7 cellular contexts compared by ENCODE assay signal in the genomic region with DNA sequence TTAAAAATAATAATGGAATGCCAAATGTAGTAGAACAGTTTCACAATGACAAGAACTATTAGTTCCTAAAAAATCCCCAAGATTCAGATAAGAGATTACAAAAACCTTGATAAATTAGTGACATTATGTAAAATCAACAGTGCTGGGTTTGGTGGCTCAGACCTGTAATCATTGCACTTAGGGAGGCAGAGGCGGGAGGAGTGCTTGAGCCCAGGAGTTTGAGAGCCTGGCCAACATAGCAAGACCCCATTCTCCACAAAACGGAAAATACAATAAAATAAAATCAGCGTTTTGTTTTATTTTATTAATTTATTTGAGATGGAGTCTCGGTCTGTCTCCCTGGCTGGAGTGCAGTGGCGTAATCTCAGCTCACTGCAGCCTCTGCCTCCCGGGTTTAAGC. TPM values are rescaled to one million over a fixed set of nuclear protein-coding genes. Genes with fewer than 3 reads are reported as not detected.
"Had no signal": no experiment of that assay in that cellular context is flagged by ENCODE, and none has a peak within 500 bp of the region (broad histone marks: within the 10 kb centered on the region; RNA-seq: fewer than 3 reads in every experiment).

No MANE protein-coding gene starts in this region.

- H3K27me3 Mint-ChIP-seq: IgD-negative memory B cell had no signal

- H3K4me1 Mint-ChIP-seq: IgD-negative memory B cell had no signal

- H3K27ac Mint-ChIP-seq: IgD-negative memory B cell had no signal

- H3K4me1 ChIP-seq: HAP-1 had no signal

- H2AFZ ChIP-seq: GM23248 had no signal

- ATAC-seq: HCT116 had no signal

- H3K9ac ChIP-seq: GM23248 had no signal

- H3K4me3 Mint-ChIP-seq: IgD-negative memory B cell had no signal

- H3K36me3 ChIP-seq: HAP-1 had no signal

- H3K4me3 ChIP-seq: GM23248, HAP-1 had no signal

- FAIRE-seq: HTR-8/SVneo had no signal

- DNase-seq: GM23248, GOT3, KG1 had no signal

- H3K27ac ChIP-seq: GM23248 had no signal

- H3K36me3 Mint-ChIP-seq: IgD-negative memory B cell had no signal

- H3K9me3 ChIP-seq: HAP-1 had no signal

RNA-seq across cellular contexts. Expression of gene CARD14, which starts 4.1 kb away (rescaled TPM):
- total RNA-seq: GM23248 had no signal
- polyA plus RNA-seq: IgD-negative memory B cell had no signal
